In the genomic region with DNA sequence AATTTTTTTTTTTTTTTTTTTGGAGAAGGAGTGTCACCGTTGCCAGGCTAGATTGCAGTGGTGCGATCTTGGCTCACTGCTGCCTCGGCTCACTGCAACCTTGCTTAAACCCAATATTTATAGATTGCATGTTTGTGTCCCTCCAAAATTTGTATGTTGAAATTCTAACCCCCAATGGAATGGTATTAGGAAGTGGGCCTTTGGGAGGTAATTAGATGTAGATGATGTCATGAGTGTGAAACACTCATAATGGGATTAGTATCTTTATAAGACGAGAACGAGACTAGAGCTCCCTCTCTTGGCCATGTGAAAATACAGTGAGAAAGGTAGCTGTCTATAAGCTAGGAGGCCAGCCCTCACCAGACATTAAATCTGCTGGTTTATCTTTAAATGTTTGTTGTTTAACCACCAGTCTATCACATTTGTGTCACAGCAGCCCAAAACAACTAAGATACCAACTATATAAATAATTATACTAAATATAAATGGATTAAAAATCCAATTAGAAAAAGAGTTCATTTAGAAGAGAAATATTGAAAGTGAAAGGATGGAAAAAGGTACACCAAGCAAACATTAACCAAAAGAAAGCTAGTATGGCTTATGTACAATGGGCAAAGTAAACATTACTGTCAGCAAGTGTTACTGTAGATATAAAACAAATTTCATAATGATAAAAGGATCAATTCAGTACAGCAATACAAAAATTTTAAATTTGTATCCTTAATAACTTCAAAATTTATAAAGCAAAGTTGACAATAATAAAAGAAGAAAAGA, we compare ENCODE assay signal across 8 cellular contexts. TPM values are rescaled to one million over a fixed set of nuclear protein-coding genes. Genes with fewer than 3 reads are reported as not detected.
DNase-seq lines count a peak whose midpoint lies in the region; ATAC-seq and TF ChIP-seq lines count a peak whose summit lies in the region.

No MANE protein-coding gene starts in this region.

- no peak for TF ChIP-seq POLR2A in NB4 (IDR thresholded peaks at IDR 0.05; ENCODE audit: extremely low read depth, insufficient read length)

- in situ Hi-C loops in ACHN (cut with HindIII; ENCODE audit: low pct_ligation_motif_present, low pct_unique_long_range_greater_than_20kb, low sequenced_read_pairs) = no loop called here
- in situ Hi-C loops in GM13977 (cut with MboI; ENCODE audit: low pct_unique_long_range_greater_than_20kb, low sequenced_read_pairs, unreplicated experiment) = no loop called here

- intact Hi-C loops in posterior vena cava (cut with DNase I) = no loop called here

- DNase-seq in ACHN (peak; percentile 87), GM13977 (ENCODE audit: low spot score) (no peak), NB4 (ENCODE audit: low read depth) (peak; percentile 64), posterior vena cava (ENCODE audit: low spot score) (no peak), HuH-7.5 (ENCODE audit: low spot score) (no peak), 8988T (no peak)
- DNase-seq in central memory CD4-positive, alpha-beta T cell = peak; percentile 18

- ATAC-seq in HG02610 (IDR thresholded peaks at IDR 0.05; ENCODE audit: unreplicated experiment) = peak; percentile 75

- TF ChIP-seq CTCF in GM13977 (IDR thresholded peaks at IDR 0.05; ENCODE audit: extremely low read depth, insufficient read depth, missing control alignments) (peak; percentile 61), NB4 (IDR thresholded peaks at IDR 0.05; ENCODE audit: low read depth, low read length) (peak; percentile 71)

- no peak overlapping the region for H3K4me3 ChIP-seq in NB4 (ENCODE audit: low read depth, low read length)

RNA-seq across cellular contexts. Expression of gene TCAF1, which starts 9.3 kb away (rescaled TPM):
- total RNA-seq in posterior vena cava = 10 to 100 TPM; 33.9 to 36.1 TPM

RNA-seq across cellular contexts. Expression of gene OR2F2, which starts 42.3 kb away (rescaled TPM):
- not detected for total RNA-seq in posterior vena cava

Comparison
In these comparisons a context has a peak if more than half of its experiments do, and no peak if none do; other contexts are left out.
1. DNase-seq: peak in ACHN (single experiment), NB4 (single experiment) and central memory CD4-positive, alpha-beta T cell (single experiment); none in GM13977 (single experiment), posterior vena cava (single experiment), HuH-7.5 (single experiment) and 8988T (single experiment).